Comparison of ENCODE assay signal across 1 cellular context in the genomic region with DNA sequence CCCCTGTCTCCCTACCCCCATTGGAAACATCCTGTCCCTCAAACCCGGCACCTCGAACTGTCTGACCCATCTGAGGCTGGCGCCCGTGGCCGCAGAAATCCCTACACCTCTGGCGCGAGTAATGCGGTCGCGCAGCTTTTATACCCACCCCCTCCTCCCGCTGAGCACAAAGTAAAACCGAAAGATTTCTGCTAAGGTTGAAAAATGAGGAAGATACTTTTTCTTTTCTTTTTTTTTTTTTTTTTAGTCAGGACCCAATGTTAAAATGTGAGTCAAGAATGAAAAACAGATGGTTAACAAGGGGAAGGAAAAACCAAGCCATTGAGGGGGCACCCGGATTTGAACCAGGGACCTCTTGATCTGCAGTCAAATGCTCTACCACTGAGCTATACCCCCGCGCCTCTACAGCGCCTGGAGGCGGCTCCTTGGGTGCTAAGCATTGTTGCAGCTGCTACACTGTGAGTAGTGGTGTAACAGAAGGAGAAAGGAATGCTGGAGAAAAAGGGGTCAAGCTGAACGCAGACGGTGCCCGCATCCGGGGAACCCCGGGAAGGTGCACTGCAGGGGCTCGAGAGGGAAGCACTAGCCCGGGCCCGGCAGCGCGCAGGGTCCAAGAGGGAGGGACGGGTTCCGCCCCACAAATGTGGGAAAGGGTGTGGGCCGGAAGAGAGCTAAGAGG.
TF ChIP-seq lines count a peak whose summit lies in the region.

No MANE protein-coding gene starts in this region.

TF ChIP-seq in GM12878, 131 proteins besides CTCF, POLR2A, EP300 and RAD21 (continued from another document and continues in another):
- TF ChIP-seq, protein P1, sequence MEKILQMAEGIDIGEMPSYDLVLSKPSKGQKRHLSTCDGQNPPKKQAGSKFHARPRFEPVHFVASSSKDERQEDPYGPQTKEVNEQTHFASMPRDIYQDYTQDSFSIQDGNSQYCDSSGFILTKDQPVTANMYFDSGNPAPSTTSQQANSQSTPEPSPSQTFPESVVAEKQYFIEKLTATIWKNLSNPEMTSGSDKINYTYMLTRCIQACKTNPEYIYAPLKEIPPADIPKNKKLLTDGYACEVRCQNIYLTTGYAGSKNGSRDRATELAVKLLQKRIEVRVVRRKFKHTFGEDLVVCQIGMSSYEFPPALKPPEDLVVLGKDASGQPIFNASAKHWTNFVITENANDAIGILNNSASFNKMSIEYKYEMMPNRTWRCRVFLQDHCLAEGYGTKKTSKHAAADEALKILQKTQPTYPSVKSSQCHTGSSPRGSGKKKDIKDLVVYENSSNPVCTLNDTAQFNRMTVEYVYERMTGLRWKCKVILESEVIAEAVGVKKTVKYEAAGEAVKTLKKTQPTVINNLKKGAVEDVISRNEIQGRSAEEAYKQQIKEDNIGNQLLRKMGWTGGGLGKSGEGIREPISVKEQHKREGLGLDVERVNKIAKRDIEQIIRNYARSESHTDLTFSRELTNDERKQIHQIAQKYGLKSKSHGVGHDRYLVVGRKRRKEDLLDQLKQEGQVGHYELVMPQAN (conservative IDR thresholded peaks at IDR 0.05) = peak; percentile 63
- 0 out of 2 replicates have a peak, but pooled peaks have one; percentile 7 for TF ChIP-seq TCF7 (IDR thresholded peaks at IDR 0.05; ENCODE audit: borderline replicate concordance)
- TF ChIP-seq BACH1 (IDR thresholded peaks at IDR 0.05; ENCODE audit: borderline replicate concordance) = no peak
- 0 out of 2 replicates have a peak, but pooled peaks have one; percentile 14 for TF ChIP-seq BCL11A (IDR thresholded peaks at IDR 0.05; ENCODE audit: low read depth, low read length)
- TF ChIP-seq ETV6 (conservative IDR thresholded peaks at IDR 0.05 in 1 of 2, IDR thresholded peaks at IDR 0.05 in 1 of 2; ENCODE audit: borderline replicate concordance in 1 of 2, low read depth in 1 of 2) = no peak
- no peak for TF ChIP-seq SUPT20H (IDR thresholded peaks at IDR 0.05; ENCODE audit: borderline replicate concordance, control insufficient read depth, low read depth, low read length)
- no peak for TF ChIP-seq NR2C2 (IDR thresholded peaks at IDR 0.05; ENCODE audit: borderline replicate concordance, control insufficient read depth, insufficient read length, low read depth)
- peak; percentile 95 for TF ChIP-seq TARDBP (IDR thresholded peaks at IDR 0.05; ENCODE audit: borderline replicate concordance)
- TF ChIP-seq, protein P2, sequence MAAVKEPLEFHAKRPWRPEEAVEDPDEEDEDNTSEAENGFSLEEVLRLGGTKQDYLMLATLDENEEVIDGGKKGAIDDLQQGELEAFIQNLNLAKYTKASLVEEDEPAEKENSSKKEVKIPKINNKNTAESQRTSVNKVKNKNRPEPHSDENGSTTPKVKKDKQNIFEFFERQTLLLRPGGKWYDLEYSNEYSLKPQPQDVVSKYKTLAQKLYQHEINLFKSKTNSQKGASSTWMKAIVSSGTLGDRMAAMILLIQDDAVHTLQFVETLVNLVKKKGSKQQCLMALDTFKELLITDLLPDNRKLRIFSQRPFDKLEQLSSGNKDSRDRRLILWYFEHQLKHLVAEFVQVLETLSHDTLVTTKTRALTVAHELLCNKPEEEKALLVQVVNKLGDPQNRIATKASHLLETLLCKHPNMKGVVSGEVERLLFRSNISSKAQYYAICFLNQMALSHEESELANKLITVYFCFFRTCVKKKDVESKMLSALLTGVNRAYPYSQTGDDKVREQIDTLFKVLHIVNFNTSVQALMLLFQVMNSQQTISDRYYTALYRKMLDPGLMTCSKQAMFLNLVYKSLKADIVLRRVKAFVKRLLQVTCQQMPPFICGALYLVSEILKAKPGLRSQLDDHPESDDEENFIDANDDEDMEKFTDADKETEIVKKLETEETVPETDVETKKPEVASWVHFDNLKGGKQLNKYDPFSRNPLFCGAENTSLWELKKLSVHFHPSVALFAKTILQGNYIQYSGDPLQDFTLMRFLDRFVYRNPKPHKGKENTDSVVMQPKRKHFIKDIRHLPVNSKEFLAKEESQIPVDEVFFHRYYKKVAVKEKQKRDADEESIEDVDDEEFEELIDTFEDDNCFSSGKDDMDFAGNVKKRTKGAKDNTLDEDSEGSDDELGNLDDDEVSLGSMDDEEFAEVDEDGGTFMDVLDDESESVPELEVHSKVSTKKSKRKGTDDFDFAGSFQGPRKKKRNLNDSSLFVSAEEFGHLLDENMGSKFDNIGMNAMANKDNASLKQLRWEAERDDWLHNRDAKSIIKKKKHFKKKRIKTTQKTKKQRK (IDR thresholded peaks at IDR 0.05; ENCODE audit: low read depth, low read length) = 0 out of 2 replicates have a peak, but pooled peaks have one; percentile 20
- no peak for TF ChIP-seq EZH2 (IDR thresholded peaks at IDR 0.05; ENCODE audit: borderline replicate concordance, control insufficient read depth, low read depth, low read length)
- no peak for TF ChIP-seq BRCA1 (IDR thresholded peaks at IDR 0.05; ENCODE audit: low read depth, low read length)
- TF ChIP-seq, protein P3, sequence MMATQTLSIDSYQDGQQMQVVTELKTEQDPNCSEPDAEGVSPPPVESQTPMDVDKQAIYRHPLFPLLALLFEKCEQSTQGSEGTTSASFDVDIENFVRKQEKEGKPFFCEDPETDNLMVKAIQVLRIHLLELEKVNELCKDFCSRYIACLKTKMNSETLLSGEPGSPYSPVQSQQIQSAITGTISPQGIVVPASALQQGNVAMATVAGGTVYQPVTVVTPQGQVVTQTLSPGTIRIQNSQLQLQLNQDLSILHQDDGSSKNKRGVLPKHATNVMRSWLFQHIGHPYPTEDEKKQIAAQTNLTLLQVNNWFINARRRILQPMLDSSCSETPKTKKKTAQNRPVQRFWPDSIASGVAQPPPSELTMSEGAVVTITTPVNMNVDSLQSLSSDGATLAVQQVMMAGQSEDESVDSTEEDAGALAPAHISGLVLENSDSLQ (IDR thresholded peaks at IDR 0.05) = peak; percentile 88
- TF ChIP-seq STAT1 (conservative IDR thresholded peaks at IDR 0.05) = peak; percentile 45; the same call in 1 of the 2 replicates
- TF ChIP-seq FOXK2 (IDR thresholded peaks at IDR 0.05) = no peak
- TF ChIP-seq, protein P4, sequence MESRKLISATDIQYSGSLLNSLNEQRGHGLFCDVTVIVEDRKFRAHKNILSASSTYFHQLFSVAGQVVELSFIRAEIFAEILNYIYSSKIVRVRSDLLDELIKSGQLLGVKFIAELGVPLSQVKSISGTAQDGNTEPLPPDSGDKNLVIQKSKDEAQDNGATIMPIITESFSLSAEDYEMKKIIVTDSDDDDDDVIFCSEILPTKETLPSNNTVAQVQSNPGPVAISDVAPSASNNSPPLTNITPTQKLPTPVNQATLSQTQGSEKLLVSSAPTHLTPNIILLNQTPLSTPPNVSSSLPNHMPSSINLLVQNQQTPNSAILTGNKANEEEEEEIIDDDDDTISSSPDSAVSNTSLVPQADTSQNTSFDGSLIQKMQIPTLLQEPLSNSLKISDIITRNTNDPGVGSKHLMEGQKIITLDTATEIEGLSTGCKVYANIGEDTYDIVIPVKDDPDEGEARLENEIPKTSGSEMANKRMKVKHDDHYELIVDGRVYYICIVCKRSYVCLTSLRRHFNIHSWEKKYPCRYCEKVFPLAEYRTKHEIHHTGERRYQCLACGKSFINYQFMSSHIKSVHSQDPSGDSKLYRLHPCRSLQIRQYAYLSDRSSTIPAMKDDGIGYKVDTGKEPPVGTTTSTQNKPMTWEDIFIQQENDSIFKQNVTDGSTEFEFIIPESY (IDR thresholded peaks at IDR 0.05) = 0 out of 2 replicates have a peak, but pooled peaks have one; percentile 2
- no peak for TF ChIP-seq ASH2L (IDR thresholded peaks at IDR 0.05; ENCODE audit: borderline replicate concordance, low read depth)
- TF ChIP-seq, protein P5, sequence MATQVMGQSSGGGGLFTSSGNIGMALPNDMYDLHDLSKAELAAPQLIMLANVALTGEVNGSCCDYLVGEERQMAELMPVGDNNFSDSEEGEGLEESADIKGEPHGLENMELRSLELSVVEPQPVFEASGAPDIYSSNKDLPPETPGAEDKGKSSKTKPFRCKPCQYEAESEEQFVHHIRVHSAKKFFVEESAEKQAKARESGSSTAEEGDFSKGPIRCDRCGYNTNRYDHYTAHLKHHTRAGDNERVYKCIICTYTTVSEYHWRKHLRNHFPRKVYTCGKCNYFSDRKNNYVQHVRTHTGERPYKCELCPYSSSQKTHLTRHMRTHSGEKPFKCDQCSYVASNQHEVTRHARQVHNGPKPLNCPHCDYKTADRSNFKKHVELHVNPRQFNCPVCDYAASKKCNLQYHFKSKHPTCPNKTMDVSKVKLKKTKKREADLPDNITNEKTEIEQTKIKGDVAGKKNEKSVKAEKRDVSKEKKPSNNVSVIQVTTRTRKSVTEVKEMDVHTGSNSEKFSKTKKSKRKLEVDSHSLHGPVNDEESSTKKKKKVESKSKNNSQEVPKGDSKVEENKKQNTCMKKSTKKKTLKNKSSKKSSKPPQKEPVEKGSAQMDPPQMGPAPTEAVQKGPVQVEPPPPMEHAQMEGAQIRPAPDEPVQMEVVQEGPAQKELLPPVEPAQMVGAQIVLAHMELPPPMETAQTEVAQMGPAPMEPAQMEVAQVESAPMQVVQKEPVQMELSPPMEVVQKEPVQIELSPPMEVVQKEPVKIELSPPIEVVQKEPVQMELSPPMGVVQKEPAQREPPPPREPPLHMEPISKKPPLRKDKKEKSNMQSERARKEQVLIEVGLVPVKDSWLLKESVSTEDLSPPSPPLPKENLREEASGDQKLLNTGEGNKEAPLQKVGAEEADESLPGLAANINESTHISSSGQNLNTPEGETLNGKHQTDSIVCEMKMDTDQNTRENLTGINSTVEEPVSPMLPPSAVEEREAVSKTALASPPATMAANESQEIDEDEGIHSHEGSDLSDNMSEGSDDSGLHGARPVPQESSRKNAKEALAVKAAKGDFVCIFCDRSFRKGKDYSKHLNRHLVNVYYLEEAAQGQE (IDR thresholded peaks at IDR 0.05; ENCODE audit: low read depth, low read length) = no peak
- TF ChIP-seq, protein P6, sequence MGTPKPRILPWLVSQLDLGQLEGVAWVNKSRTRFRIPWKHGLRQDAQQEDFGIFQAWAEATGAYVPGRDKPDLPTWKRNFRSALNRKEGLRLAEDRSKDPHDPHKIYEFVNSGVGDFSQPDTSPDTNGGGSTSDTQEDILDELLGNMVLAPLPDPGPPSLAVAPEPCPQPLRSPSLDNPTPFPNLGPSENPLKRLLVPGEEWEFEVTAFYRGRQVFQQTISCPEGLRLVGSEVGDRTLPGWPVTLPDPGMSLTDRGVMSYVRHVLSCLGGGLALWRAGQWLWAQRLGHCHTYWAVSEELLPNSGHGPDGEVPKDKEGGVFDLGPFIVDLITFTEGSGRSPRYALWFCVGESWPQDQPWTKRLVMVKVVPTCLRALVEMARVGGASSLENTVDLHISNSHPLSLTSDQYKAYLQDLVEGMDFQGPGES (IDR thresholded peaks at IDR 0.05) = no peak
- TF ChIP-seq MTA3 (IDR thresholded peaks at IDR 0.05; ENCODE audit: borderline replicate concordance, low read length) = 0 out of 2 replicates have a peak, but pooled peaks have one; percentile 69
- no peak for TF ChIP-seq CHD4 (IDR thresholded peaks at IDR 0.05)
- TF ChIP-seq, protein P7, sequence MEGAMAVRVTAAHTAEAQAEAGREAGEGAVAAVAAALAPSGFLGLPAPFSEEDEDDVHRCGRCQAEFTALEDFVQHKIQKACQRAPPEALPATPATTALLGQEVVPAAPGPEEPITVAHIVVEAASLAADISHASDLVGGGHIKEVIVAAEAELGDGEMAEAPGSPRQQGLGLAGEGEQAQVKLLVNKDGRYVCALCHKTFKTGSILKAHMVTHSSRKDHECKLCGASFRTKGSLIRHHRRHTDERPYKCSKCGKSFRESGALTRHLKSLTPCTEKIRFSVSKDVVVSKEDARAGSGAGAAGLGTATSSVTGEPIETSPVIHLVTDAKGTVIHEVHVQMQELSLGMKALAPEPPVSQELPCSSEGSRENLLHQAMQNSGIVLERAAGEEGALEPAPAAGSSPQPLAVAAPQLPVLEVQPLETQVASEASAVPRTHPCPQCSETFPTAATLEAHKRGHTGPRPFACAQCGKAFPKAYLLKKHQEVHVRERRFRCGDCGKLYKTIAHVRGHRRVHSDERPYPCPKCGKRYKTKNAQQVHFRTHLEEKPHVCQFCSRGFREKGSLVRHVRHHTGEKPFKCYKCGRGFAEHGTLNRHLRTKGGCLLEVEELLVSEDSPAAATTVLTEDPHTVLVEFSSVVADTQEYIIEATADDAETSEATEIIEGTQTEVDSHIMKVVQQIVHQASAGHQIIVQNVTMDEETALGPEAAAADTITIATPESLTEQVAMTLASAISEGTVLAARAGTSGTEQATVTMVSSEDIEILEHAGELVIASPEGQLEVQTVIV (IDR thresholded peaks at IDR 0.05; ENCODE audit: borderline replicate concordance, partially characterized antibody) = no peak
- TF ChIP-seq IKZF2 (IDR thresholded peaks at IDR 0.05) = peak; percentile 72
- TF ChIP-seq POLR2AphosphoS5 (IDR thresholded peaks at IDR 0.05; ENCODE audit: low read length) = peak; percentile 92
- peak in 1 of 2 experiments; percentile 66; a peak in 1 of 3 replicates for TF ChIP-seq EGR1 (IDR thresholded peaks at IDR 0.05; ENCODE audit: borderline replicate concordance in 1 of 2, low read depth in 2 of 2, low read length in 2 of 2)
- TF ChIP-seq, protein P8, sequence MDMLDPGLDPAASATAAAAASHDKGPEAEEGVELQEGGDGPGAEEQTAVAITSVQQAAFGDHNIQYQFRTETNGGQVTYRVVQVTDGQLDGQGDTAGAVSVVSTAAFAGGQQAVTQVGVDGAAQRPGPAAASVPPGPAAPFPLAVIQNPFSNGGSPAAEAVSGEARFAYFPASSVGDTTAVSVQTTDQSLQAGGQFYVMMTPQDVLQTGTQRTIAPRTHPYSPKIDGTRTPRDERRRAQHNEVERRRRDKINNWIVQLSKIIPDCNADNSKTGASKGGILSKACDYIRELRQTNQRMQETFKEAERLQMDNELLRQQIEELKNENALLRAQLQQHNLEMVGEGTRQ (IDR thresholded peaks at IDR 0.05; ENCODE audit: borderline replicate concordance, low read depth, low read length) = no peak
- no peak for TF ChIP-seq NFXL1 (IDR thresholded peaks at IDR 0.05; ENCODE audit: borderline replicate concordance)
- TF ChIP-seq, protein P9, sequence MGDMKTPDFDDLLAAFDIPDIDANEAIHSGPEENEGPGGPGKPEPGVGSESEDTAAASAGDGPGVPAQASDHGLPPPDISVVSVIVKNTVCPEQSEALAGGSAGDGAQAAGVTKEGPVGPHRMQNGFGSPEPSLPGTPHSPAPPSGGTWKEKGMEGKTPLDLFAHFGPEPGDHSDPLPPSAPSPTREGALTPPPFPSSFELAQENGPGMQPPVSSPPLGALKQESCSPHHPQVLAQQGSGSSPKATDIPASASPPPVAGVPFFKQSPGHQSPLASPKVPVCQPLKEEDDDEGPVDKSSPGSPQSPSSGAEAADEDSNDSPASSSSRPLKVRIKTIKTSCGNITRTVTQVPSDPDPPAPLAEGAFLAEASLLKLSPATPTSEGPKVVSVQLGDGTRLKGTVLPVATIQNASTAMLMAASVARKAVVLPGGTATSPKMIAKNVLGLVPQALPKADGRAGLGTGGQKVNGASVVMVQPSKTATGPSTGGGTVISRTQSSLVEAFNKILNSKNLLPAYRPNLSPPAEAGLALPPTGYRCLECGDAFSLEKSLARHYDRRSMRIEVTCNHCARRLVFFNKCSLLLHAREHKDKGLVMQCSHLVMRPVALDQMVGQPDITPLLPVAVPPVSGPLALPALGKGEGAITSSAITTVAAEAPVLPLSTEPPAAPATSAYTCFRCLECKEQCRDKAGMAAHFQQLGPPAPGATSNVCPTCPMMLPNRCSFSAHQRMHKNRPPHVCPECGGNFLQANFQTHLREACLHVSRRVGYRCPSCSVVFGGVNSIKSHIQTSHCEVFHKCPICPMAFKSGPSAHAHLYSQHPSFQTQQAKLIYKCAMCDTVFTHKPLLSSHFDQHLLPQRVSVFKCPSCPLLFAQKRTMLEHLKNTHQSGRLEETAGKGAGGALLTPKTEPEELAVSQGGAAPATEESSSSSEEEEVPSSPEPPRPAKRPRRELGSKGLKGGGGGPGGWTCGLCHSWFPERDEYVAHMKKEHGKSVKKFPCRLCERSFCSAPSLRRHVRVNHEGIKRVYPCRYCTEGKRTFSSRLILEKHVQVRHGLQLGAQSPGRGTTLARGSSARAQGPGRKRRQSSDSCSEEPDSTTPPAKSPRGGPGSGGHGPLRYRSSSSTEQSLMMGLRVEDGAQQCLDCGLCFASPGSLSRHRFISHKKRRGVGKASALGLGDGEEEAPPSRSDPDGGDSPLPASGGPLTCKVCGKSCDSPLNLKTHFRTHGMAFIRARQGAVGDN (IDR thresholded peaks at IDR 0.05) = no peak
- peak; percentile 71 for TF ChIP-seq IKZF1 (conservative IDR thresholded peaks at IDR 0.05)
- 0 out of 2 replicates have a peak, but pooled peaks have one; percentile 1 for TF ChIP-seq SMC3 (IDR thresholded peaks at IDR 0.05; ENCODE audit: borderline replicate concordance, low read length)
- TF ChIP-seq ZNF24 (IDR thresholded peaks at IDR 0.05) = peak; percentile 99
